In genomic region chr2:231907765-231908164, GRCh38 we compare ENCODE assay signal across 15 cellular contexts. TPM values are rescaled to one million over a fixed set of nuclear protein-coding genes. Genes with fewer than 3 reads are reported as not detected.
DNase-seq lines count a peak whose midpoint lies in the region; ATAC-seq and TF ChIP-seq lines count a peak whose summit lies in the region.
"Had no signal": no experiment of that assay in that cellular context is flagged by ENCODE, and none has a peak within 500 bp of the region (broad histone marks: within the 10 kb centered on the region; RNA-seq: fewer than 3 reads in every experiment).

No MANE protein-coding gene starts in this region.

- peaks cover 4% of the 10 kb centered on the region for H3K27me3 Mint-ChIP-seq in activated naive CD8-positive, alpha-beta T cell treated with anti-CD3 and anti-CD28 coated beads, Interleukin-2, amount 10 ng/mL, durations not matched to agents 7 days and 5 days
- H3K27me3 Mint-ChIP-seq in activated naive CD8-positive, alpha-beta T cell treated with anti-CD3 and anti-CD28 coated beads for 36 hours, result no peaks in the 10 kb centered on the region
- H3K27me3 Mint-ChIP-seq: B cell; CD4-positive, alpha-beta T cell had no signal

- CTCF ChIA-PET in HEK293T (lab: Yijun Ruan, JAX), result interaction anchor here (0.6 to 3.3 kb wide), 2 partner anchors 234 to 264 kb away, joined by 3 to 13 read pairs; no protein-coding TSS in a partner anchor

- H3K4me3 Mint-ChIP-seq in activated naive CD8-positive, alpha-beta T cell treated with anti-CD3 and anti-CD28 coated beads, Interleukin-2, amount 10 ng/mL, durations not matched to agents 7 days and 5 days, result no peak overlapping the region
- H3K4me3 Mint-ChIP-seq in activated naive CD8-positive, alpha-beta T cell treated with anti-CD3 and anti-CD28 coated beads for 36 hours, result no peak overlapping the region
- H3K4me3 Mint-ChIP-seq: B cell; CD14-positive monocyte; CD4-positive, alpha-beta T cell; CD8-positive, alpha-beta memory T cell had no signal

- H3K4me1 Mint-ChIP-seq in activated naive CD8-positive, alpha-beta T cell treated with anti-CD3 and anti-CD28 coated beads, Interleukin-2, amount 10 ng/mL, durations not matched to agents 7 days and 5 days, result peaks cover 26% of the 10 kb centered on the region
- peaks cover 17% of the 10 kb centered on the region for H3K4me1 Mint-ChIP-seq in activated naive CD8-positive, alpha-beta T cell treated with anti-CD3 and anti-CD28 coated beads for 36 hours

- no peak overlapping the region for H3K27ac Mint-ChIP-seq in activated naive CD8-positive, alpha-beta T cell treated with anti-CD3 and anti-CD28 coated beads, Interleukin-2, amount 10 ng/mL, durations not matched to agents 7 days and 5 days
- H3K27ac Mint-ChIP-seq in activated naive CD8-positive, alpha-beta T cell treated with anti-CD3 and anti-CD28 coated beads for 36 hours, result no peak overlapping the region
- H3K27ac Mint-ChIP-seq in activated naive CD4-positive, alpha-beta T cell treated with anti-CD3 and anti-CD28 coated beads, Interleukin-2, amount 50 U/mL, for 72 hours, result no peak overlapping the region
- H3K27ac Mint-ChIP-seq: B cell; CD14-positive monocyte; CD4-positive, alpha-beta T cell; CD8-positive, alpha-beta memory T cell had no signal

- H3K36me3 Mint-ChIP-seq in activated naive CD8-positive, alpha-beta T cell treated with anti-CD3 and anti-CD28 coated beads, Interleukin-2, amount 10 ng/mL, durations not matched to agents 7 days and 5 days, result no peaks in the 10 kb centered on the region
- H3K36me3 Mint-ChIP-seq in activated naive CD8-positive, alpha-beta T cell treated with anti-CD3 and anti-CD28 coated beads for 36 hours, result no peaks in the 10 kb centered on the region
- H3K36me3 Mint-ChIP-seq in activated naive CD4-positive, alpha-beta T cell treated with anti-CD3 and anti-CD28 coated beads, Interleukin-2, amount 50 U/mL, for 72 hours, result no peaks in the 10 kb centered on the region
- H3K36me3 Mint-ChIP-seq: CD14-positive monocyte; CD8-positive, alpha-beta memory T cell had no signal

- DNase-seq in activated naive CD8-positive, alpha-beta T cell treated with anti-CD3 and anti-CD28 coated beads, Interleukin-2, amount 10 ng/mL, durations not matched to agents 7 days and 5 days, result peak; percentile 2
- DNase-seq in activated naive CD8-positive, alpha-beta T cell treated with anti-CD3 and anti-CD28 coated beads for 36 hours, result no peak
- DNase-seq in HEK293T (ENCODE audit: extremely low spot score) (no peak), posterior vena cava (ENCODE audit: low spot score) (peak; percentile 43), SIG-M5 (lab: John Stamatoyannopoulos, UW) (no peak)
- DNase-seq in activated naive CD4-positive, alpha-beta T cell treated with anti-CD3 and anti-CD28 coated beads, Interleukin-2, amount 50 U/mL, for 72 hours (ENCODE audit: low spot score in 2 of 2), result no peak
- DNase-seq: CD4-positive, alpha-beta T cell; CD8-positive, alpha-beta memory T cell; DMS53; DMS79 treated with DMSO at 0.1 percent for 48 hours; GF-D8; GOT3 had no signal

- POLR2A ChIA-PET in activated naive CD8-positive, alpha-beta T cell treated with anti-CD3 and anti-CD28 coated beads, Interleukin-2, amount 10 ng/mL, durations not matched to agents 7 days and 5 days (lab: Charles Lee), result interaction anchor here (0.7 kb wide), 1 partner anchor 108 kb away, joined by 4 read pairs; no protein-coding TSS in a partner anchor
- POLR2A ChIA-PET in HEK293T (lab: Yijun Ruan, JAX), result no interaction called here

- no peaks in the 10 kb centered on the region for H3K9me3 Mint-ChIP-seq in activated naive CD8-positive, alpha-beta T cell treated with anti-CD3 and anti-CD28 coated beads, Interleukin-2, amount 10 ng/mL, durations not matched to agents 7 days and 5 days
- no peaks in the 10 kb centered on the region for H3K9me3 Mint-ChIP-seq in activated naive CD8-positive, alpha-beta T cell treated with anti-CD3 and anti-CD28 coated beads for 36 hours
- H3K9me3 Mint-ChIP-seq in activated naive CD4-positive, alpha-beta T cell treated with anti-CD3 and anti-CD28 coated beads, Interleukin-2, amount 50 U/mL, for 72 hours, result no peaks in the 10 kb centered on the region
- H3K9me3 Mint-ChIP-seq: CD14-positive monocyte; CD4-positive, alpha-beta T cell; CD8-positive, alpha-beta memory T cell had no signal

- ATAC-seq in activated naive CD8-positive, alpha-beta T cell treated with anti-CD3 and anti-CD28 coated beads, Interleukin-2, amount 10 ng/mL, durations not matched to agents 7 days and 5 days (ENCODE audit: low read depth), result no peak
- no peak for ATAC-seq in activated naive CD4-positive, alpha-beta T cell treated with anti-CD3 and anti-CD28 coated beads, Interleukin-2, amount 50 U/mL, for 72 hours

- intact Hi-C loops in posterior vena cava (cut with DNase I), result loop anchor here in 1 of 2 donors (5.0 kb wide), 1 partner anchor 530 kb away; no protein-coding TSS in a partner anchor

TF ChIP-seq in HEK293T, 16 proteins besides CTCF, POLR2A, EP300 and RAD21:
- no peak for TF ChIP-seq ELF4 (IDR thresholded peaks at IDR 0.05)
- no peak for TF ChIP-seq FOXM1 (IDR thresholded peaks at IDR 0.05; ENCODE audit: borderline replicate concordance)
- peak; percentile 43; the same call in 1 of the 2 replicates for TF ChIP-seq ZNF384 (IDR thresholded peaks at IDR 0.05)
TF ChIP-seq in HEK293T: peak in this region for 1.

RNA-seq across cellular contexts. Expression of gene NPPC, which starts 18.4 kb away (rescaled TPM):
- under 1 TPM; 0.40 to 0.89 TPM for total RNA-seq in activated naive CD8-positive, alpha-beta T cell treated with anti-CD3 and anti-CD28 coated beads, Interleukin-2, amount 10 ng/mL, durations not matched to agents 7 days and 5 days
- total RNA-seq in activated naive CD8-positive, alpha-beta T cell treated with anti-CD3 and anti-CD28 coated beads for 36 hours, result 1 to 10 TPM in 1 of 2 experiments, under 1 TPM in 1; 0.48 to 1.1 TPM
- 1 to 10 TPM in 1 of 2 donors, under 1 TPM in 1; 0.93 to 9.2 TPM for total RNA-seq in posterior vena cava
- total RNA-seq in activated naive CD4-positive, alpha-beta T cell treated with anti-CD3 and anti-CD28 coated beads, Interleukin-2, amount 50 U/mL, for 72 hours, result under 1 TPM in 1 of 2 donors, not detected in 1; 0.41 TPM
- total RNA-seq: CD8-positive, alpha-beta memory T cell; Daoy had no signal

RNA-seq across cellular contexts. Expression of gene DIS3L2, which starts 53.7 kb away (rescaled TPM):
- total RNA-seq in activated naive CD8-positive, alpha-beta T cell treated with anti-CD3 and anti-CD28 coated beads, Interleukin-2, amount 10 ng/mL, durations not matched to agents 7 days and 5 days, result 10 to 100 TPM; 39.8 to 39.9 TPM
- 10 to 100 TPM; 25.7 to 30.9 TPM for total RNA-seq in activated naive CD8-positive, alpha-beta T cell treated with anti-CD3 and anti-CD28 coated beads for 36 hours
- total RNA-seq in posterior vena cava, result 10 to 100 TPM; 21.7 to 22.2 TPM
- 10 to 100 TPM; 19.9 to 44.0 TPM for total RNA-seq in activated naive CD4-positive, alpha-beta T cell treated with anti-CD3 and anti-CD28 coated beads, Interleukin-2, amount 50 U/mL, for 72 hours

Comparison
In these comparisons a context has a peak if more than half of its experiments do, and no peak if none do; other contexts are left out.
1. DNase-seq: peak in activated naive CD8-positive, alpha-beta T cell treated with anti-CD3 and anti-CD28 coated beads, Interleukin-2, amount 10 ng/mL, durations not matched to agents 7 days and 5 days (single experiment) and posterior vena cava (single experiment); none in activated naive CD8-positive, alpha-beta T cell treated with anti-CD3 and anti-CD28 coated beads for 36 hours (single experiment), HEK293T (single experiment), SIG-M5 (single experiment) and activated naive CD4-positive, alpha-beta T cell treated with anti-CD3 and anti-CD28 coated beads, Interleukin-2, amount 50 U/mL, for 72 hours (0 of 2).